ENCODE assay signal across 8 cellular contexts in genomic region chr17:3668279-3669084, GRCh38. TPM values are rescaled to one million over a fixed set of nuclear protein-coding genes. Genes with fewer than 3 reads are reported as not detected.
DNase-seq lines count a peak whose midpoint lies in the region; ATAC-seq and TF ChIP-seq lines count a peak whose summit lies in the region.

Gene EMC6 (plus strand): TSS chr17:3668812. CDS start chr17:3669147, 335 bp downstream.
Gene TAX1BP3 (minus strand): TSS chr17:3668578. CDS start chr17:3668526, 52 bp downstream.

- 0 to 2% methylated on average over 69 to 70 of the region's 89 CpGs for WGBS in tibial nerve, 2 donors

- TF ChIP-seq EP300 in tibial nerve (IDR thresholded peaks at IDR 0.05) = peak; percentile 46 to 98

- H2AFZ ChIP-seq in parathyroid adenoma = peak within 1 kb of the TSS; percentile 87

- H3K4me1 ChIP-seq in adipocyte (ENCODE audit: control insufficient read depth, insufficient read depth, low read length) = peaks cover 24% of the 10 kb centered on the region
- peaks cover 11% of the 10 kb centered on the region for H3K4me1 ChIP-seq in cardiac muscle cell (ENCODE audit: low read depth)
- no peaks in the 10 kb centered on the region for H3K4me1 ChIP-seq in parathyroid adenoma
- peaks cover 0 to 50% (median 26%) of the 10 kb centered on the region in 4 donors for H3K4me1 ChIP-seq in tibial nerve

- no peaks in the 10 kb centered on the region for H3K9me3 ChIP-seq in adipocyte (ENCODE audit: control insufficient read depth, low read length)
- no peaks in the 10 kb centered on the region for H3K9me3 ChIP-seq in cardiac muscle cell (ENCODE audit: low read depth)
- no peaks in the 10 kb centered on the region for H3K9me3 ChIP-seq in parathyroid adenoma (ENCODE audit: control insufficient read depth, low read length)
- no peaks in the 10 kb centered on the region for H3K9me3 ChIP-seq in tibial nerve

- H3K79me2 ChIP-seq in parathyroid adenoma = peaks cover 4% of the 10 kb centered on the region

- peak; percentile 88 for ATAC-seq in HG02763 (IDR thresholded peaks at IDR 0.05; ENCODE audit: unreplicated experiment)

- H3K27me3 ChIP-seq in adipocyte (replicated peaks; ENCODE audit: control insufficient read depth, insufficient read depth, low read length) = no peaks in the 10 kb centered on the region
- H3K27me3 ChIP-seq in cardiac muscle cell = no peaks in the 10 kb centered on the region
- no peaks in the 10 kb centered on the region for H3K27me3 ChIP-seq in parathyroid adenoma (ENCODE audit: control insufficient read depth, insufficient read depth, low read length)
- no peaks in the 10 kb centered on the region for H3K27me3 ChIP-seq in tibial nerve

- H3K4me2 ChIP-seq in parathyroid adenoma (ENCODE audit: low read length) = peak within 1 kb of the TSS; percentile 79

- peak within 1 kb of the TSS; percentile 99 for H3K4me3 ChIP-seq in GM12865 (ENCODE audit: low read depth, low read length)
- peak within 1 kb of the TSS; percentile 88 for H3K4me3 ChIP-seq in adipocyte (ENCODE audit: low read length)
- peak within 1 kb of the TSS; percentile 78 for H3K4me3 ChIP-seq in cardiac muscle cell
- H3K4me3 ChIP-seq in parathyroid adenoma (ENCODE audit: low read depth, low read length) = peak within 1 kb of the TSS; percentile 95
- peak within 1 kb of the TSS; percentile 55 to 99 (median 90) for H3K4me3 ChIP-seq in tibial nerve

- H3K27ac ChIP-seq in cardiac muscle cell (peak within 1 kb of the TSS; percentile 97), parathyroid adenoma (peak within 1 kb of the TSS; percentile 89), tibial nerve (peak within 1 kb of the TSS; percentile 84 to 99 (median 94))

- TF ChIP-seq CTCF in GM12865 (IDR thresholded peaks at IDR 0.05; ENCODE audit: insufficient read depth, low read depth, low read length, missing control alignments) (no peak), cardiac muscle cell (IDR thresholded peaks at IDR 0.05; ENCODE audit: low read depth, low read length) (no peak), parathyroid adenoma (IDR thresholded peaks at IDR 0.05) (no peak), tibial nerve (IDR thresholded peaks at IDR 0.05) (peak in 1 of 5 experiments; percentile 9)

- H3K36me3 ChIP-seq in adipocyte (ENCODE audit: control insufficient read depth, insufficient read depth, low read length, severe bottlenecking) (peaks cover 15% of the 10 kb centered on the region), cardiac muscle cell (peaks cover 6% of the 10 kb centered on the region), parathyroid adenoma (ENCODE audit: control insufficient read depth, insufficient read depth, low read length) (no peaks in the 10 kb centered on the region), tibial nerve (peaks cover 0 to 41% (median 0%) of the 10 kb centered on the region in 3 donors)

- H3K9ac ChIP-seq in adipocyte (ENCODE audit: low read length) (peak within 1 kb of the TSS; percentile 93), parathyroid adenoma (peak within 1 kb of the TSS; percentile 51)

- peak; percentile 93 for TF ChIP-seq POLR2A in tibial nerve (IDR thresholded peaks at IDR 0.05)

- peak; percentile 98 for DNase-seq in GM12865 (ENCODE audit: low read depth)
- DNase-seq in NCI-H1436 (lab: John Stamatoyannopoulos, UW) = peak; percentile 97
- DNase-seq in T follicular helper cell (ENCODE audit: low read depth) = peak; percentile 98
- peak; percentile 100 for DNase-seq in adipocyte (ENCODE audit: low read depth)
- DNase-seq in cardiac muscle cell (ENCODE audit: low read depth in 1 of 2, low spot score in 1 of 2) = peak; percentile 98 to 100
- DNase-seq in tibial nerve (ENCODE audit: low spot score in 2 of 2) = peak; percentile 97 to 99

RNA-seq across cellular contexts. Expression of gene EMC6, which starts in this region (rescaled TPM):
- total RNA-seq in cardiac muscle cell (56.0 and 91.8 TPM in 2 replicates), tibial nerve (10 to 100 TPM; 12.6 to 23.4 (median 18.9) TPM)
- polyA plus RNA-seq in cardiac muscle cell = 154 and 165 TPM in 2 replicates

RNA-seq across cellular contexts. Expression of gene TAX1BP3, which starts in this region (rescaled TPM):
- 141 and 232 TPM in 2 replicates for total RNA-seq in cardiac muscle cell
- polyA plus RNA-seq in cardiac muscle cell = 155 and 286 TPM in 2 replicates
- 100 to 1,000 TPM; 183 to 303 (median 249) TPM for total RNA-seq in tibial nerve

Comparison
In these comparisons a context has a peak if more than half of its experiments do, and no peak if none do; other contexts are left out.
1. Peak in every context shown above with its lines: DNase-seq, ATAC-seq, H3K4me3 ChIP-seq and H3K27ac ChIP-seq.